Comparison of ENCODE assay signal across 9 cellular contexts in the genomic region with DNA sequence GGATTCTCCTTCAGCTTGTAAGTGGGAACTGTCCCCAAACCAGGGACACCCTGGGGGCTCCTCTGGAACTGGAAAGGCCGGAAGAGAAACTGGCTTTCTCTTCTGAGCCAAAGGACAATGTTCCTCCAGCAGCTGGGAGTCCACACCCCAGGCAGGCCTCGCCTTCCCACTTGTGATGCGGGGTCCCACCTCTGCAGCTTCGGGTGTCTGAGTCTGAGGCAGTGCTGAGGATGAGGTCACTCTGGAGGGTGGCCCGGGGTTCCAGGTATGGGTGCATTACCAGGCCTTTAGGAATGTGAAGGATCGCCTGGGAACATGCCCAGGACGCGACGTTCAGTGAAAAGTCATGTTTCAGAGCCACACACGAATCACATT. TPM values are rescaled to one million over a fixed set of nuclear protein-coding genes. Genes with fewer than 3 reads are reported as not detected.
DNase-seq lines count a peak whose midpoint lies in the region; ATAC-seq, FAIRE-seq and TF ChIP-seq lines count a peak whose summit lies in the region.
"Had no signal": no experiment of that assay in that cellular context is flagged by ENCODE, and none has a peak within 500 bp of the region (broad histone marks: within the 10 kb centered on the region; RNA-seq: fewer than 3 reads in every experiment).

No MANE protein-coding gene starts in this region.

- H2AFZ ChIP-seq in H9 (ENCODE audit: low read length) = no peak overlapping the region

- no peak overlapping the region for H4K5ac ChIP-seq in H9 (ENCODE audit: insufficient read length, low read depth, low read length)

- H3K27ac Mint-ChIP-seq in H9 (peak overlapping the region in 1 of 3 experiments; percentile 77; a peak in 2 of 7 replicates), naive B cell (peak overlapping the region in 1 of 6 donors; percentile 26)

- WGBS in A549 (ENCODE audit: missing lambda C conversion rate) = 73% methylated on average over 7 of the region's 10 CpGs
- WGBS in H9 (ENCODE audit: extremely low coverage, insufficient read length, low lambda C conversion rate) = no CpG with 5 or more reads among the region's 10 CpGs

- no peak for TF ChIP-seq POLR2A in A549 (IDR thresholded peaks at IDR 0.05; ENCODE audit: low read length)

- H3T11ph ChIP-seq in H9 (ENCODE audit: low read length) = no peak overlapping the region

- no peak overlapping the region for H2BK120ac ChIP-seq in H9 (ENCODE audit: low read depth, low read length, poor library complexity, severe bottlenecking)

- H2BK15ac ChIP-seq in H9 (ENCODE audit: low read depth, low read length) = no peak overlapping the region

- TF ChIP-seq EP300 in A549 (IDR thresholded peaks at IDR 0.05) = no peak

- ATAC-seq in A549 (no peak), naive B cell (ENCODE audit: low read depth in 2 of 2) (no peak), HG03175 (IDR thresholded peaks at IDR 0.05; ENCODE audit: unreplicated experiment) (no peak)

- peaks cover 2% of the 10 kb centered on the region in 2 experiments; a peak in 1 of 5 replicates for H3K9me3 Mint-ChIP-seq in H9
- H3K9me3 Mint-ChIP-seq in naive B cell = peaks cover 0 to 4% (median 0%) of the 10 kb centered on the region in 7 donors

- H3K27me3 ChIP-seq in H9 (ENCODE audit: insufficient read depth, low read length) = peaks cover 16% of the 10 kb centered on the region; the same call in 1 of the 2 replicates
- H3K27me3 ChIP-seq in duodenal mucosa (ENCODE audit: control insufficient read depth in 1 of 2, insufficient read depth in 2 of 2, low read length in 2 of 2) = peaks cover 4 to 11% of the 10 kb centered on the region in 2 donors

- H3K79me1 ChIP-seq in H9 (ENCODE audit: insufficient read depth, low read depth, low read length, poor library complexity, severe bottlenecking) = no peaks in the 10 kb centered on the region

- no peak overlapping the region for H3K23ac ChIP-seq in H9 (ENCODE audit: insufficient read length, low read depth, low read length)

- no peaks in the 10 kb centered on the region for H3K36me3 ChIP-seq in duodenal mucosa (ENCODE audit: control insufficient read depth in 1 of 2, insufficient read depth in 2 of 2, low read length in 2 of 2)

- peaks cover 7% of the 10 kb centered on the region; the same call in 2 of the 3 replicates for H3K4me1 ChIP-seq in A549
- H3K4me1 ChIP-seq in H9 (ENCODE audit: insufficient read depth, low read length) = no peaks in the 10 kb centered on the region
- H3K4me1 ChIP-seq in duodenal mucosa (ENCODE audit: control insufficient read depth in 1 of 2, insufficient read depth in 2 of 2, low read length in 2 of 2) = peaks cover 0 to under 1% of the 10 kb centered on the region in 2 donors

- TF ChIP-seq RAD21 in A549 (conservative IDR thresholded peaks at IDR 0.05 in 1 of 2, IDR thresholded peaks at IDR 0.05 in 1 of 2) = no peak

- no peak overlapping the region for H2BK20ac ChIP-seq in H9 (ENCODE audit: low read depth, low read length, poor library complexity, severe bottlenecking)

- FAIRE-seq in A549 (lab: Jason Lieb, UNC) = no peak

- H3K14ac ChIP-seq in H9 (ENCODE audit: insufficient read depth, low read length) = no peak overlapping the region

- no peak overlapping the region for H3K27ac ChIP-seq in A549
- no peak overlapping the region for H3K27ac ChIP-seq in H9 (ENCODE audit: insufficient read length, low read depth, low read length)
- no peak overlapping the region for H3K27ac ChIP-seq in duodenal mucosa (ENCODE audit: low read depth, low read length)

- CTCF ChIA-PET in A549 (lab: Yijun Ruan, JAX) = no interaction called here

- peaks cover 48% of the 10 kb centered on the region for H3K27me3 Mint-ChIP-seq in H9 (ENCODE audit: low read depth)
- H3K27me3 Mint-ChIP-seq in naive B cell = peaks cover 11 to 35% (median 16%) of the 10 kb centered on the region in 3 donors

- H2BK5ac ChIP-seq in H9 (ENCODE audit: insufficient read length, low read length) = no peak overlapping the region

- no peaks in the 10 kb centered on the region for H3K9me3 ChIP-seq in A549
- H3K9me3 ChIP-seq in H9 (ENCODE audit: control insufficient read depth, low read depth, low read length) = no peaks in the 10 kb centered on the region
- no peaks in the 10 kb centered on the region for H3K9me3 ChIP-seq in duodenal mucosa (ENCODE audit: control insufficient read depth in 1 of 2, low read length in 2 of 2)

- H3K23me2 ChIP-seq in H9 (ENCODE audit: insufficient read length, low read depth, low read length, poor library complexity, severe bottlenecking) = peaks cover 11% of the 10 kb centered on the region

- TF ChIP-seq CTCF in A549 (IDR thresholded peaks at IDR 0.05) (no peak), H9 (conservative IDR thresholded peaks at IDR 0.05) (no peak)

- H3K36me3 Mint-ChIP-seq in H9 (ENCODE audit: insufficient read depth in 1 of 3, low read depth in 3 of 3) = no peaks in the 10 kb centered on the region
- no peaks in the 10 kb centered on the region for H3K36me3 Mint-ChIP-seq in naive B cell

- H3K9ac ChIP-seq in H9 (ENCODE audit: extremely low read depth, insufficient read length, low read length) (no peak overlapping the region), duodenal mucosa (ENCODE audit: low read depth in 1 of 2, low read length in 2 of 2) (peak overlapping the region in 1 of 2 donors; percentile 33)

- POLR2A ChIA-PET in A549 (lab: Yijun Ruan, JAX) = no interaction called here

- no peak overlapping the region for H3K56ac ChIP-seq in H9 (ENCODE audit: insufficient read length, low read depth, low read length)

- H3K79me2 ChIP-seq in H9 (ENCODE audit: insufficient read depth, low read length) = no peaks in the 10 kb centered on the region

- no peak overlapping the region for H3K4ac ChIP-seq in H9 (ENCODE audit: low read depth, low read length)

- no peak overlapping the region for H3K18ac ChIP-seq in H9 (ENCODE audit: insufficient read length, low read depth, low read length)

- DNase-seq in A549 (ENCODE audit: low read depth in 1 of 2, low spot score in 1 of 2) (no peak), H9 (no peak), naive B cell (no peak), amniotic stem cell (lab: John Stamatoyannopoulos, UW) (no peak), DMS153 treated with DMSO at 0.1 percent for 48 hours (lab: John Stamatoyannopoulos, UW; ENCODE audit: unreplicated experiment) (no peak)
- DNase-seq in stimulated activated CD4-positive, alpha-beta T cell treated with anti-CD3 and anti-CD28 coated beads, Interleukin-12 subunit alpha, Interleukin-12 subunit beta, amount 100 ng/mL, for 4 hours = no peak
- DNase-seq: DND-41 had no signal

- no peak overlapping the region for H2BK12ac ChIP-seq in H9 (ENCODE audit: insufficient read length, low read depth, low read length)

- peak overlapping the region; percentile 44 for H3K4me3 ChIP-seq in A549
- H3K4me3 ChIP-seq in duodenal mucosa (ENCODE audit: low read depth in 1 of 2, low read length in 2 of 2) = peak overlapping the region; percentile 13 to 65

- no peak overlapping the region for H4K91ac ChIP-seq in H9 (ENCODE audit: insufficient read length, low read depth, low read length)

- H4K8ac ChIP-seq in H9 (replicated peaks; ENCODE audit: insufficient read length, low read depth, low read length) = no peak overlapping the region

- peak overlapping the region; percentile 81 for H3K4me2 ChIP-seq in A549
- peak overlapping the region; percentile 38 for H3K4me2 ChIP-seq in H9 (ENCODE audit: insufficient read depth, insufficient read length, low read length)

- H3K4me3 Mint-ChIP-seq in H9 (peak overlapping the region; percentile 63 to 84; a peak in 4 of 5 replicates), naive B cell (peak overlapping the region in 7 of 8 donors; percentile 81 to 88 (median 84))

- no peak overlapping the region for H2AK5ac ChIP-seq in H9 (ENCODE audit: insufficient read length, low read length)

- H3K4me1 Mint-ChIP-seq in H9 (peaks cover 3 to 13% of the 10 kb centered on the region in 2 experiments; a peak in 3 of 4 replicates), naive B cell (peaks cover 4 to 5% (median 5%) of the 10 kb centered on the region in 3 donors)

- H4K20me1 ChIP-seq in H9 (ENCODE audit: control insufficient read depth, insufficient read depth, insufficient read length) = no peaks in the 10 kb centered on the region

TF ChIP-seq in A549, 52 proteins besides CTCF, POLR2A, EP300 and RAD21:
- TF ChIP-seq GATA3 (IDR thresholded peaks at IDR 0.05; ENCODE audit: borderline replicate concordance) = no peak

RNA-seq across cellular contexts. Expression of a gene that starts 18.2 kb away (rescaled TPM):
- polyA plus RNA-seq in A549 (2011; rRNA removed) = 5.0 and 5.5 TPM in 2 replicates
- 16.8 and 24.6 TPM in 2 replicates for polyA plus RNA-seq in A549 (2012; cell fraction: cytosol; rRNA removed)
- polyA plus RNA-seq in A549 (2012; cell fraction: nucleus; rRNA removed) = 20.1 and 27.2 TPM in 2 replicates
- 12.0 to 13.0 TPM (median 12.6 TPM) in 3 replicates for polyA plus RNA-seq in A549 (2017; fragmentation: RNase III; extraction: RNeasy Plus Mini Kit Qiagen cat#74134 plus additional on column Dnase treatment)
- 6.4 and 7.2 TPM in 2 replicates for polyA minus RNA-seq in A549 (2011; rRNA and poly(A)+ RNA removed)
- total RNA-seq in H9 (2021) = 33.9 and 35.6 TPM in 2 replicates
- polyA plus RNA-seq in naive B cell (ENCODE audit: low read depth in 6 of 6) = under 1 TPM in 1 of 6 donors, not detected in 5; 0.09 TPM

RNA-seq across cellular contexts. Expression of a gene that starts 32.0 kb away (rescaled TPM):
- polyA plus RNA-seq in A549 (2011; rRNA removed) = 138 and 185 TPM in 2 replicates
- polyA plus RNA-seq in A549 (2012; cell fraction: cytosol; rRNA removed) = 237 and 255 TPM in 2 replicates
- polyA plus RNA-seq in A549 (2012; cell fraction: nucleus; rRNA removed) = 538 and 609 TPM in 2 replicates
- 91.5 to 108 TPM (median 101 TPM) in 3 replicates for polyA plus RNA-seq in A549 (2017; fragmentation: RNase III; extraction: RNeasy Plus Mini Kit Qiagen cat#74134 plus additional on column Dnase treatment)
- 189 and 205 TPM in 2 replicates for polyA minus RNA-seq in A549 (2011; rRNA and poly(A)+ RNA removed)
- 189 TPM in 2 replicates for total RNA-seq in H9 (2021)
- 100 to 1,000 TPM in 2 of 6 donors, 10 to 100 TPM in 4; 82.2 to 148 (median 87.7) TPM for polyA plus RNA-seq in naive B cell (ENCODE audit: low read depth in 6 of 6)

Comparison
In these comparisons a context has a peak if more than half of its experiments do, and no peak if none do; other contexts are left out.
1. RNA of a gene that starts 18.2 kb away (polyA plus RNA-seq): 5.0 to 27.2 TPM in A549; 0.09 TPM in naive B cell; every median in the first group is over 4 times any median in the second.